10 cellular contexts compared by ENCODE assay signal in genomic region chr12:57031228-57031670, GRCh38. TPM values are rescaled to one million over a fixed set of nuclear protein-coding genes. Genes with fewer than 3 reads are reported as not detected.
DNase-seq lines count a peak whose midpoint lies in the region; ATAC-seq and TF ChIP-seq lines count a peak whose summit lies in the region.
"Had no signal": no experiment of that assay in that cellular context is flagged by ENCODE, and none has a peak within 500 bp of the region (broad histone marks: within the 10 kb centered on the region; RNA-seq: fewer than 3 reads in every experiment).

No MANE protein-coding gene starts in this region.

- no peaks in the 10 kb centered on the region for H3K9me3 ChIP-seq in sigmoid colon
- no peaks in the 10 kb centered on the region for H3K9me3 ChIP-seq in tibial artery
- no peaks in the 10 kb centered on the region for H3K9me3 ChIP-seq in stomach

- intact Hi-C loops in sigmoid colon (cut with DNase I), result no loop called here
- intact Hi-C loops in tibial artery (cut with DNase I; ENCODE audit: low total_unique reads), result no loop called here
- intact Hi-C loops in stomach (cut with DNase I; ENCODE audit: low total_unique reads), result no loop called here

- H3K4me3 ChIP-seq in sigmoid colon (no peak overlapping the region), tibial artery (no peak overlapping the region), stomach (no peak overlapping the region)

- H3K4me1 ChIP-seq in sigmoid colon (peaks cover 0 to 18% (median 14%) of the 10 kb centered on the region in 4 donors), tibial artery (no peaks in the 10 kb centered on the region), stomach (peaks cover 0 to 12% (median 4%) of the 10 kb centered on the region in 4 donors)

- TF ChIP-seq POLR2A in sigmoid colon (IDR thresholded peaks at IDR 0.05) (no peak), stomach (IDR thresholded peaks at IDR 0.05) (no peak)

- no peak overlapping the region for H3K27ac ChIP-seq in sigmoid colon
- H3K27ac ChIP-seq in tibial artery, result no peak overlapping the region
- H3K27ac ChIP-seq in stomach, result no peak overlapping the region

- H3K4me1 Mint-ChIP-seq in activated T-cell treated with anti-CD3 and anti-CD28 coated beads, Interleukin-2, amount 50 U/mL, for 4 hours (ENCODE audit: low read depth), result peaks cover 45% of the 10 kb centered on the region

- no peaks in the 10 kb centered on the region for H3K9me3 Mint-ChIP-seq in activated T-cell treated with anti-CD3 and anti-CD28 coated beads, Interleukin-2, amount 50 U/mL, for 4 hours
- H3K9me3 Mint-ChIP-seq: CD8-positive, alpha-beta memory T cell had no signal

- no peak for TF ChIP-seq CTCF in sigmoid colon (IDR thresholded peaks at IDR 0.05)
- no peak for TF ChIP-seq CTCF in tibial artery (IDR thresholded peaks at IDR 0.05)
- no peak for TF ChIP-seq CTCF in stomach (IDR thresholded peaks at IDR 0.05)

- H3K4me3 Mint-ChIP-seq in activated T-cell treated with anti-CD3 and anti-CD28 coated beads, Interleukin-2, amount 50 U/mL, for 4 hours, result peak overlapping the region; percentile 22

- ATAC-seq in activated T-cell treated with anti-CD3 and anti-CD28 coated beads, Interleukin-2, amount 50 U/mL, for 4 hours, result peak in 1 of 2 donors; percentile 24
- ATAC-seq in HG02981 (IDR thresholded peaks at IDR 0.05; ENCODE audit: unreplicated experiment), result no peak

- H3K27me3 ChIP-seq in sigmoid colon (no peaks in the 10 kb centered on the region), tibial artery (peaks cover 0 to 14% of the 10 kb centered on the region in 2 donors), stomach (no peaks in the 10 kb centered on the region)

- H3K36me3 ChIP-seq in sigmoid colon (no peaks in the 10 kb centered on the region), tibial artery (no peaks in the 10 kb centered on the region), stomach (peaks cover 0 to 10% (median 0%) of the 10 kb centered on the region in 4 donors)

- 5 to 22% methylated on average over 2 of the region's 2 CpGs for WGBS in sigmoid colon, 2 donors
- 14 to 32% (median 17%) methylated on average over 2 of the region's 2 CpGs for WGBS in stomach, 5 donors

- H3K27me3 Mint-ChIP-seq in activated T-cell treated with anti-CD3 and anti-CD28 coated beads, Interleukin-2, amount 50 U/mL, for 4 hours (ENCODE audit: low read depth), result no peaks in the 10 kb centered on the region

- DNase-seq in activated T-cell treated with anti-CD3 and anti-CD28 coated beads, Interleukin-2, amount 50 U/mL, for 4 hours, result no peak
- DNase-seq in activated T-cell treated with anti-CD3 and anti-CD28 coated beads for 4 hours (no peak), NCI-H1417 (lab: John Stamatoyannopoulos, UW) (peak; percentile 71 to 88 (median 75)), UCSD-AML1 (lab: John Stamatoyannopoulos, UW; ENCODE audit: unreplicated experiment) (peak; percentile 29), sigmoid colon (peak; percentile 14), tibial artery (no peak), stomach (no peak)

- no peaks in the 10 kb centered on the region for H3K36me3 Mint-ChIP-seq in activated T-cell treated with anti-CD3 and anti-CD28 coated beads, Interleukin-2, amount 50 U/mL, for 4 hours (ENCODE audit: insufficient read depth)
- H3K36me3 Mint-ChIP-seq: CD8-positive, alpha-beta memory T cell had no signal

- no peak for TF ChIP-seq EP300 in sigmoid colon (IDR thresholded peaks at IDR 0.05)
- TF ChIP-seq EP300 in stomach (IDR thresholded peaks at IDR 0.05), result no peak

RNA-seq across cellular contexts. Expression of gene TAC3, which starts 14.9 kb away (rescaled TPM):
- under 1 TPM in 1 of 3 donors, not detected in 2; 0.43 TPM for total RNA-seq in activated T-cell treated with anti-CD3 and anti-CD28 coated beads, Interleukin-2, amount 50 U/mL, for 4 hours
- total RNA-seq in sigmoid colon (1 to 10 TPM in 2 of 4 donors, under 1 TPM in 1, not detected in 1; 0.66 to 4.5 (median 3.9) TPM), stomach (10 to 100 TPM in 1 of 5 donors, 1 to 10 TPM in 2, not detected in 2; 2.0 to 19.8 (median 7.6) TPM)
- polyA plus RNA-seq in sigmoid colon (1 to 10 TPM in 1 of 3 donors, not detected in 2; 4.1 TPM), stomach (under 1 TPM in 2 of 3 donors, not detected in 1; 0.62 to 0.75 TPM)
- total RNA-seq: CD8-positive, alpha-beta memory T cell; RPMI7951 had no signal
- polyA plus RNA-seq: CD8-positive, alpha-beta memory T cell had no signal

RNA-seq across cellular contexts. Expression of gene MYO1A, which starts 18.7 kb away (rescaled TPM):
- total RNA-seq in activated T-cell treated with anti-CD3 and anti-CD28 coated beads, Interleukin-2, amount 50 U/mL, for 4 hours, result 1 to 10 TPM in 1 of 3 donors, under 1 TPM in 2; 0.38 to 1.0 (median 0.71) TPM
- total RNA-seq in sigmoid colon (1 to 10 TPM in 2 of 4 donors, under 1 TPM in 2; 0.71 to 7.2 (median 1.3) TPM), stomach (10 to 100 TPM in 4 of 5 donors, 1 to 10 TPM in 1; 2.7 to 97.3 (median 19.3) TPM)
- polyA plus RNA-seq in sigmoid colon (100 to 1,000 TPM in 2 of 3 donors, 10 to 100 TPM in 1; 89.5 to 112 (median 103) TPM), stomach (10 to 100 TPM in 1 of 3 donors, 1 to 10 TPM in 1, under 1 TPM in 1; 0.70 to 16.2 (median 1.2) TPM)
- total RNA-seq: RPMI7951 had no signal

RNA-seq across cellular contexts. Expression of gene ZBTB39, which starts 24.9 kb away (rescaled TPM):
- 10 to 100 TPM in 1 of 3 donors, 1 to 10 TPM in 2; 9.5 to 10.6 (median 9.7) TPM for total RNA-seq in activated T-cell treated with anti-CD3 and anti-CD28 coated beads, Interleukin-2, amount 50 U/mL, for 4 hours
- total RNA-seq in sigmoid colon (1 to 10 TPM; 5.0 to 6.4 (median 5.6) TPM), stomach (1 to 10 TPM; 3.3 to 7.6 (median 4.9) TPM)
- polyA plus RNA-seq in sigmoid colon (1 to 10 TPM in 2 of 3 donors, under 1 TPM in 1; 0.69 to 2.6 (median 1.2) TPM), stomach (1 to 10 TPM; 1.2 to 1.7 (median 1.4) TPM)

RNA-seq across cellular contexts. Expression of gene NEMP1, which starts 47.3 kb away (rescaled TPM):
- 10 to 100 TPM; 39.1 to 47.5 (median 42.5) TPM for total RNA-seq in activated T-cell treated with anti-CD3 and anti-CD28 coated beads, Interleukin-2, amount 50 U/mL, for 4 hours
- 10 to 100 TPM; 11.5 to 13.6 (median 12.7) TPM for total RNA-seq in sigmoid colon
- polyA plus RNA-seq in sigmoid colon, result 1 to 10 TPM in 1 of 3 donors, under 1 TPM in 2; 0.60 to 6.2 (median 0.92) TPM
- 10 to 100 TPM in 1 of 5 donors, 1 to 10 TPM in 4; 1.2 to 16.7 (median 2.7) TPM for total RNA-seq in stomach
- polyA plus RNA-seq in stomach, result 1 to 10 TPM; 1.1 to 3.8 (median 2.2) TPM

RNA-seq across cellular contexts. Expression of gene NAB2, which starts 57.7 kb away (rescaled TPM):
- total RNA-seq in activated T-cell treated with anti-CD3 and anti-CD28 coated beads, Interleukin-2, amount 50 U/mL, for 4 hours, result 10 to 100 TPM; 51.3 to 54.6 (median 52.8) TPM
- total RNA-seq in sigmoid colon (10 to 100 TPM; 24.8 to 28.9 (median 27.4) TPM), stomach (10 to 100 TPM in 2 of 5 donors, 1 to 10 TPM in 2, not detected in 1; 1.7 to 12.1 (median 8.3) TPM)
- polyA plus RNA-seq in sigmoid colon (1 to 10 TPM; 2.5 to 9.5 (median 5.4) TPM), stomach (10 to 100 TPM; 14.1 to 16.6 (median 16.3) TPM)

Comparison
In these comparisons a context has a peak if more than half of its experiments do, and no peak if none do; other contexts are left out.
1. DNase-seq: peak in NCI-H1417 (3 of 3), UCSD-AML1 (single experiment) and sigmoid colon (single experiment); none in activated T-cell treated with anti-CD3 and anti-CD28 coated beads, Interleukin-2, amount 50 U/mL, for 4 hours (single experiment), activated T-cell treated with anti-CD3 and anti-CD28 coated beads for 4 hours (single experiment), tibial artery (0 of 2) and stomach (single experiment).